ENCODE assay signal across 33 cellular contexts in the genomic region with DNA sequence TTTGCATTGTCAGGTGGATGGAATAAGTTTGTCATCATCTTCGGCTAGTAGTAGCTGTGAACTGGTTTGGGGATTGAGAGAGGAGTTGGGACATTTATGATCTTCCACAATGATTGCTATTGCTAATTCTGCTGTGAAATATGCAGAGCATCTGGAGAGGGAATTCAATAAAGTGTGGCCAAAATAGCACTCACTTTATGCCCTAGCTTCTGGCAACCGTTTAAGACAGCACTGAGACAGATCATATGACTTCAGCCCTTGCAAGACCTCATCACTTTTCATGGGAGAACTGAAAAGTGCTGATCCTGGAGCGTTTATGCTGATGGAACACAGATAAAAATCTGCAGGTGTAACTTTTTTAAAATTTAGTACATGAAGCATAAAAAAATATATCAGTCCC.
"Had no signal": no experiment of that assay in that cellular context is flagged by ENCODE, and none has a peak within 500 bp of the region (broad histone marks: within the 10 kb centered on the region; RNA-seq: fewer than 3 reads in every experiment).

No MANE protein-coding gene starts in this region.

- H3K36me3 ChIP-seq: ascending aorta, cardiac muscle cell, Peyer's patch had no signal

- H3K4me3 ChIP-seq: ascending aorta, cardiac muscle cell, Peyer's patch had no signal

- H3K4me1 ChIP-seq: ascending aorta, Peyer's patch had no signal

- H3K27me3 ChIP-seq: ascending aorta, cardiac muscle cell, Peyer's patch had no signal

- H3K27ac ChIP-seq: ascending aorta, cardiac muscle cell, KMS-11, Peyer's patch, VCaP had no signal

- H3K9me3 ChIP-seq: ascending aorta, Peyer's patch had no signal

- H3K4me2 ChIP-seq: KMS-11 had no signal

- DNase-seq: activated B cell treated with CpG ODN at 0.5 μM for 24 hours; activated CD4-positive, alpha-beta memory T cell treated with anti-CD3 and anti-CD28 coated beads for 36 hours; activated CD4-positive, alpha-beta T cell treated with anti-CD3 and anti-CD28 coated beads for 4 hours; activated CD4-positive, alpha-beta T cell treated with anti-CD3 and anti-CD28 coated beads, Interleukin-2, amount 50 U/mL, for 1 hour; activated CD4-positive, CD25-positive, alpha-beta regulatory T cell treated with anti-CD3 and anti-CD28 coated beads, Interleukin-2, amount 50 U/mL, for 72 hours; activated CD8-positive, alpha-beta memory T cell treated with anti-CD3 and anti-CD28 coated beads, Interleukin-2, amount 50 U/mL, for 4 hours; activated effector memory CD4-positive, alpha-beta T cell treated with Interleukin-2 at 50 U/mL for 16 hours; activated naive CD4-positive, alpha-beta T cell; activated naive CD8-positive, alpha-beta T cell treated with anti-CD3 and anti-CD28 coated beads, Interleukin-2, amount 10 ng/mL, durations not matched to agents 7 days and 5 days; activated T-cell treated with anti-CD3 and anti-CD28 coated beads, Interleukin-2, amount 50 U/mL, for 48 hours; amygdala; MM.1S; MV-4-11; NCI-H1092; NCI-H1417; NCI-H146; NCI-H187; NCI-H2029 treated with DMSO at 0.1 percent for 48 hours; NCI-H345; NCI-H524 treated with DMSO at 0.1 percent for 48 hours; NK-92 treated with Interleukin-12 subunit alpha and Interleukin-12 subunit beta, amount 100 ng/mL, for 24 hours; PC-3; Peyer's patch; RPMI8226; SIG-M5; SW 1271; T-helper 1 cell; T-helper 2 cell; T-helper 9 cell had no signal

- H3K9ac ChIP-seq: KMS-11 had no signal
